In the genomic region with DNA sequence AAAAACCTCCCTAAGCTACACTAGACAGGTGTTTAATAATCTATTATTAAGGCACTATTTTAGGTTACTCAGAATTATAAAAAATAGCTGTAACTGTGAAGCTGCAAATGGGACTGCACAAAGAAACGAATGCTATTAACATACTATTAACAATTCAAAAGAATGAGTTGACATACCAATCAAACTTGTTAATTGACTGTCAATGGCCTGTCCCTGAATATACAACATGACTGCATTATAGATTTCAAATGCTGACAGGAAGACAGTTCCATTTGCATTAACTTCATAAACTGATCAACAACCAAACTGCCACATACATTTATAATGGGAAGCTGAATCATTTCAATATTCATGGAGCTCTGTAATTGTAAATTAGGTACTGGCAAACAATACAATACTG, we compare ENCODE assay signal across 24 cellular contexts.
"Had no signal": no experiment of that assay in that cellular context is flagged by ENCODE, and none has a peak within 500 bp of the region (broad histone marks: within the 10 kb centered on the region; RNA-seq: fewer than 3 reads in every experiment).

No MANE protein-coding gene starts in this region.

- DNase-seq: effector memory CD4-positive, alpha-beta T cell; foreskin fibroblast; glutamatergic neuron; kidney; left cardiac atrium; left ventricle myocardium inferior; lower lobe of right lung; midbrain; nephron progenitor cell; psoas muscle; retina; right lobe of liver; stimulated activated CD4-positive, alpha-beta T cell treated with anti-CD3 and anti-CD28 coated beads, Interleukin-4, amount 100 ng/mL, for 1 hour; stimulated activated CD8-positive, alpha-beta memory T cell treated with anti-CD3 and anti-CD28 coated beads, Interleukin-4, amount 100 ng/mL, for 48 hours; stimulated activated naive CD8-positive, alpha-beta T cell treated with anti-CD3 and anti-CD28 coated beads, Interleukin-15, Interleukin-2, amounts not matched to agents 100 U/mL and 50 U/mL, for 24 hours; tibial artery; upper lobe of left lung; uterus had no signal

- H3K4me3 Mint-ChIP-seq: memory B cell; nephron progenitor cell; stimulated activated effector memory CD8-positive, alpha-beta T cell treated with anti-CD3 and anti-CD28 coated beads, Interleukin-12 subunit alpha, Interleukin-12 subunit beta, amount 100 ng/mL, for 72 hours had no signal

- H3K4me1 ChIP-seq: esophagus muscularis mucosa, gastroesophageal sphincter, left ventricle myocardium inferior, lower lobe of right lung, psoas muscle, right lobe of liver, tibial artery, upper lobe of left lung, uterus had no signal

- H3K36me3 Mint-ChIP-seq: stimulated activated effector memory CD8-positive, alpha-beta T cell treated with anti-CD3 and anti-CD28 coated beads, Interleukin-12 subunit alpha, Interleukin-12 subunit beta, amount 100 ng/mL, for 72 hours had no signal

- H3K9me3 Mint-ChIP-seq: memory B cell; nephron progenitor cell; stimulated activated effector memory CD8-positive, alpha-beta T cell treated with anti-CD3 and anti-CD28 coated beads, Interleukin-12 subunit alpha, Interleukin-12 subunit beta, amount 100 ng/mL, for 72 hours had no signal

- H3K4me1 Mint-ChIP-seq: memory B cell; stimulated activated effector memory CD8-positive, alpha-beta T cell treated with anti-CD3 and anti-CD28 coated beads, Interleukin-12 subunit alpha, Interleukin-12 subunit beta, amount 100 ng/mL, for 72 hours had no signal

- H3K27ac ChIP-seq: epithelial cell of prostate, esophagus muscularis mucosa, gastroesophageal sphincter, left ventricle myocardium inferior, lower lobe of right lung, neutrophil, psoas muscle, right lobe of liver, tibial artery, upper lobe of left lung, uterus had no signal

- H3K36me3 ChIP-seq: esophagus muscularis mucosa, gastroesophageal sphincter, left ventricle myocardium inferior, lower lobe of right lung, neutrophil, right lobe of liver, tibial artery, upper lobe of left lung, uterus had no signal

- H3K27me3 ChIP-seq: esophagus muscularis mucosa, gastroesophageal sphincter, neutrophil, right lobe of liver, tibial artery, upper lobe of left lung, uterus had no signal

- ATAC-seq: gastroesophageal sphincter; left cardiac atrium; lower lobe of right lung; psoas muscle; right lobe of liver; stimulated activated effector memory CD8-positive, alpha-beta T cell treated with anti-CD3 and anti-CD28 coated beads, Interleukin-12 subunit alpha, Interleukin-12 subunit beta, amount 100 ng/mL, for 72 hours; stimulated activated naive CD8-positive, alpha-beta T cell treated with anti-CD3 and anti-CD28 coated beads, Interleukin-15, Interleukin-2, amounts not matched to agents 100 U/mL and 50 U/mL, for 24 hours had no signal

- H3K4me3 ChIP-seq: esophagus muscularis mucosa, gastroesophageal sphincter, left ventricle myocardium inferior, lower lobe of right lung, psoas muscle, right lobe of liver, tibial artery, upper lobe of left lung, uterus had no signal

- H3K27ac Mint-ChIP-seq: memory B cell; nephron progenitor cell; stimulated activated effector memory CD8-positive, alpha-beta T cell treated with anti-CD3 and anti-CD28 coated beads, Interleukin-12 subunit alpha, Interleukin-12 subunit beta, amount 100 ng/mL, for 72 hours had no signal

- H3K27me3 Mint-ChIP-seq: memory B cell had no signal

- H3K9me3 ChIP-seq: esophagus muscularis mucosa, gastroesophageal sphincter, left ventricle myocardium inferior, lower lobe of right lung, neutrophil, psoas muscle, right lobe of liver, tibial artery, upper lobe of left lung, uterus had no signal

- FAIRE-seq: kidney had no signal
